9 cellular contexts compared by ENCODE assay signal in genomic region chr11:121426476-121427454, GRCh38. TPM values are rescaled to one million over a fixed set of nuclear protein-coding genes. Genes with fewer than 3 reads are reported as not detected.
DNase-seq lines count a peak whose midpoint lies in the region; ATAC-seq and TF ChIP-seq lines count a peak whose summit lies in the region.
"Had no signal": no experiment of that assay in that cellular context is flagged by ENCODE, and none has a peak within 500 bp of the region (broad histone marks: within the 10 kb centered on the region; RNA-seq: fewer than 3 reads in every experiment).

No MANE protein-coding gene starts in this region.

- H3K9me3 Mint-ChIP-seq in brain, result peaks cover 0 to 7% (median 6%) of the 10 kb centered on the region in 5 experiments

- peaks cover 10% of the 10 kb centered on the region for H3K4me1 Mint-ChIP-seq in brain

- H3K27me3 Mint-ChIP-seq in brain, result peaks cover 34% of the 10 kb centered on the region

- peaks cover 3 to 34% of the 10 kb centered on the region in 2 donors for H3K4me1 ChIP-seq in left lung

- no peak for TF ChIP-seq CTCF in brain (conservative IDR thresholded peaks at IDR 0.05)
- TF ChIP-seq CTCF in left lung (IDR thresholded peaks at IDR 0.05), result no peak

- peak; percentile 32 for DNase-seq in NCI-H82 (lab: John Stamatoyannopoulos, UW)
- no peak for DNase-seq in NCI-H82 treated with DMSO at 0.1 percent for 48 hours (lab: John Stamatoyannopoulos, UW; ENCODE audit: unreplicated experiment)
- DNase-seq in left lung, result peak; percentile 55 to 92
- DNase-seq in stimulated activated CD8-positive, alpha-beta memory T cell treated with anti-CD3 and anti-CD28 coated beads, Interleukin-2, amount 100 ng/mL, for 48 hours (ENCODE audit: low read depth in 2 of 2), result peak; percentile 50 to 51
- DNase-seq in HuH-7 (ENCODE audit: low spot score), result no peak
- DNase-seq: DND-41 had no signal

- ATAC-seq in SK-N-SH treated with all-trans-retinoic acid at 6 μM for 48 hours (peak; percentile 91), left lung (peak; percentile 90), HG02588 (IDR thresholded peaks at IDR 0.05; ENCODE audit: unreplicated experiment) (no peak)

- H3K36me3 ChIP-seq in left lung, result no peaks in the 10 kb centered on the region

- intact Hi-C loops in left lung (cut with DNase I), result no loop called here

- H3K36me3 Mint-ChIP-seq in brain, result no peaks in the 10 kb centered on the region

- peak overlapping the region; percentile 14 to 24 for H3K4me3 ChIP-seq in left lung

- peak overlapping the region in 1 of 5 experiments; percentile 46 for H3K27ac Mint-ChIP-seq in brain

- H3K27ac ChIP-seq in left lung, result no peak overlapping the region

- H3K27me3 ChIP-seq in left lung, result peaks cover 0 to 17% of the 10 kb centered on the region in 2 donors

- H3K9me3 ChIP-seq in left lung, result no peaks in the 10 kb centered on the region

- H3K4me3 Mint-ChIP-seq in brain, result peak overlapping the region; percentile 27 to 74 (median 61)

TF ChIP-seq in SK-N-SH treated with all-trans-retinoic acid at 6 μM for 48 hours, 23 proteins besides CTCF, POLR2A, EP300 and RAD21:
- TF ChIP-seq BACH2 (CRISPR knock-in tag; IDR thresholded peaks at IDR 0.05; ENCODE audit: borderline replicate concordance) (no peak), ZC3H10 (CRISPR knock-in tag; IDR thresholded peaks at IDR 0.05) (no peak)

RNA-seq across cellular contexts. Expression of gene SORL1, which starts 25.3 kb away (rescaled TPM):
- 29.0 TPM for polyA plus RNA-seq in brain (ENCODE audit: insufficient read depth, low read depth, low replicate concordance)
- total RNA-seq in left lung, result 100 to 1,000 TPM in 1 of 2 donors, 10 to 100 TPM in 1; 44.9 to 114 TPM

Comparison
In these comparisons a context has a peak if more than half of its experiments do, and no peak if none do; other contexts are left out.
1. DNase-seq: peak in NCI-H82 (single experiment), left lung (2 of 2) and stimulated activated CD8-positive, alpha-beta memory T cell treated with anti-CD3 and anti-CD28 coated beads, Interleukin-2, amount 100 ng/mL, for 48 hours (2 of 2); none in NCI-H82 treated with DMSO at 0.1 percent for 48 hours (single experiment) and HuH-7 (single experiment).